ENCODE assay signal across 8 cellular contexts in genomic region chr3:13189639-13190375, GRCh38.
DNase-seq lines count a peak whose midpoint lies in the region; ATAC-seq and TF ChIP-seq lines count a peak whose summit lies in the region.

No MANE protein-coding gene starts in this region.

- H3K27me3 ChIP-seq in suprapubic skin = peaks cover 11% of the 10 kb centered on the region

- peaks cover 2% of the 10 kb centered on the region for H3K36me3 Mint-ChIP-seq in activated naive CD4-positive, alpha-beta T cell treated with anti-CD3 and anti-CD28 coated beads for 36 hours (ENCODE audit: low read depth)
- H3K36me3 Mint-ChIP-seq in T-cell = no peaks in the 10 kb centered on the region

- H3K36me3 ChIP-seq in suprapubic skin = no peaks in the 10 kb centered on the region

- H3K4me1 ChIP-seq in suprapubic skin = no peaks in the 10 kb centered on the region

- ATAC-seq in T-cell (replicated peaks in 1 of 4) = peak in 3 of 4 experiments; percentile 52 to 83 (median 63)
- ATAC-seq in stimulated activated naive CD8-positive, alpha-beta T cell treated with anti-CD3 and anti-CD28 coated beads, Interleukin-15, amount 100 ng/mL, for 72 hours = peak; percentile 80

- no peaks in the 10 kb centered on the region for H3K9me3 ChIP-seq in suprapubic skin

- no peak for TF ChIP-seq CTCF in suprapubic skin (IDR thresholded peaks at IDR 0.05)

- H3K9me3 Mint-ChIP-seq in activated naive CD4-positive, alpha-beta T cell treated with anti-CD3 and anti-CD28 coated beads for 36 hours = peaks cover 6% of the 10 kb centered on the region
- peaks cover 0 to 5% (median 4%) of the 10 kb centered on the region in 3 donors for H3K9me3 Mint-ChIP-seq in T-cell
- H3K9me3 Mint-ChIP-seq in stimulated activated naive CD8-positive, alpha-beta T cell treated with anti-CD3 and anti-CD28 coated beads, Interleukin-15, amount 100 ng/mL, for 72 hours = peaks cover 9 to 20% of the 10 kb centered on the region in 2 donors

- POLR2A ChIA-PET in T-cell (lab: Charles Lee) = no interaction called here

- H3K27me3 Mint-ChIP-seq in activated naive CD4-positive, alpha-beta T cell treated with anti-CD3 and anti-CD28 coated beads for 36 hours (ENCODE audit: low read depth) = peaks cover 3% of the 10 kb centered on the region
- peaks cover 3 to 5% of the 10 kb centered on the region in 2 donors for H3K27me3 Mint-ChIP-seq in T-cell
- peaks cover 7% of the 10 kb centered on the region for H3K27me3 Mint-ChIP-seq in stimulated activated naive CD8-positive, alpha-beta T cell treated with anti-CD3 and anti-CD28 coated beads, Interleukin-15, amount 100 ng/mL, for 72 hours

- intact Hi-C loops in activated naive CD4-positive, alpha-beta T cell treated with anti-CD3 and anti-CD28 coated beads for 36 hours (cut with micrococcal nuclease) = no loop called here

- peak; percentile 49 for DNase-seq in activated naive CD4-positive, alpha-beta T cell treated with anti-CD3 and anti-CD28 coated beads for 36 hours
- DNase-seq in activated naive CD4-positive, alpha-beta T cell treated with anti-CD3 and anti-CD28 coated beads, Interleukin-2, amount 50 U/mL, for 16 hours = no peak
- DNase-seq in T-cell (peak in 1 of 34 experiments; percentile 6), glomerular endothelial cell (ENCODE audit: extremely low read depth, low read depth, low spot score) (peak; percentile 2), epidermal melanocyte (ENCODE audit: insufficient read length, low spot score) (no peak), suprapubic skin (ENCODE audit: low spot score in 2 of 2) (no peak), pons (ENCODE audit: low spot score) (no peak)
- DNase-seq in stimulated activated naive CD8-positive, alpha-beta T cell treated with anti-CD3 and anti-CD28 coated beads, Interleukin-15, amount 100 ng/mL, for 72 hours = peak in 1 of 2 donors; percentile 27

- TF ChIP-seq EP300 in suprapubic skin (IDR thresholded peaks at IDR 0.05) = no peak

- 80% methylated on average over 11 of the region's 11 CpGs for WGBS in suprapubic skin

- no peak overlapping the region for H3K27ac ChIP-seq in suprapubic skin

- H3K27ac Mint-ChIP-seq in activated naive CD4-positive, alpha-beta T cell treated with anti-CD3 and anti-CD28 coated beads for 36 hours = no peak overlapping the region
- H3K27ac Mint-ChIP-seq in T-cell = peak overlapping the region; percentile 41 to 91
- H3K27ac Mint-ChIP-seq in stimulated activated naive CD8-positive, alpha-beta T cell treated with anti-CD3 and anti-CD28 coated beads, Interleukin-15, amount 100 ng/mL, for 72 hours = peak overlapping the region; percentile 23 to 87

- CTCF ChIA-PET in activated naive CD4-positive, alpha-beta T cell treated with anti-CD3 and anti-CD28 coated beads for 36 hours (lab: Charles Lee) = interaction anchor here (0.5 to 0.7 kb wide), 2 partner anchors 461 to 1446 kb away, joined by 3 to 4 read pairs; no protein-coding TSS in a partner anchor
- CTCF ChIA-PET in T-cell (lab: Charles Lee) = no interaction called here

- no peak overlapping the region for H3K4me3 Mint-ChIP-seq in activated naive CD4-positive, alpha-beta T cell treated with anti-CD3 and anti-CD28 coated beads for 36 hours
- peak overlapping the region; percentile 8 to 26 (median 25) for H3K4me3 Mint-ChIP-seq in T-cell
- H3K4me3 Mint-ChIP-seq in stimulated activated naive CD8-positive, alpha-beta T cell treated with anti-CD3 and anti-CD28 coated beads, Interleukin-15, amount 100 ng/mL, for 72 hours = peak overlapping the region; percentile 11 to 32

- TF ChIP-seq POLR2A in suprapubic skin (IDR thresholded peaks at IDR 0.05) = no peak

- no peak overlapping the region for H3K4me3 ChIP-seq in suprapubic skin

- peaks cover 6% of the 10 kb centered on the region for H3K4me1 Mint-ChIP-seq in activated naive CD4-positive, alpha-beta T cell treated with anti-CD3 and anti-CD28 coated beads for 36 hours (ENCODE audit: low read depth)
- H3K4me1 Mint-ChIP-seq in T-cell = peaks cover 11 to 38% (median 15%) of the 10 kb centered on the region in 3 donors
- peaks cover 13% of the 10 kb centered on the region for H3K4me1 Mint-ChIP-seq in stimulated activated naive CD8-positive, alpha-beta T cell treated with anti-CD3 and anti-CD28 coated beads, Interleukin-15, amount 100 ng/mL, for 72 hours

Comparison
In these comparisons a context has a peak if more than half of its experiments do, and no peak if none do; other contexts are left out.
1. DNase-seq: peak in activated naive CD4-positive, alpha-beta T cell treated with anti-CD3 and anti-CD28 coated beads for 36 hours (single experiment) and glomerular endothelial cell (single experiment); none in activated naive CD4-positive, alpha-beta T cell treated with anti-CD3 and anti-CD28 coated beads, Interleukin-2, amount 50 U/mL, for 16 hours (single experiment), epidermal melanocyte (single experiment), suprapubic skin (0 of 2) and pons (single experiment).